ENCODE assay signal across 12 cellular contexts in the genomic region with DNA sequence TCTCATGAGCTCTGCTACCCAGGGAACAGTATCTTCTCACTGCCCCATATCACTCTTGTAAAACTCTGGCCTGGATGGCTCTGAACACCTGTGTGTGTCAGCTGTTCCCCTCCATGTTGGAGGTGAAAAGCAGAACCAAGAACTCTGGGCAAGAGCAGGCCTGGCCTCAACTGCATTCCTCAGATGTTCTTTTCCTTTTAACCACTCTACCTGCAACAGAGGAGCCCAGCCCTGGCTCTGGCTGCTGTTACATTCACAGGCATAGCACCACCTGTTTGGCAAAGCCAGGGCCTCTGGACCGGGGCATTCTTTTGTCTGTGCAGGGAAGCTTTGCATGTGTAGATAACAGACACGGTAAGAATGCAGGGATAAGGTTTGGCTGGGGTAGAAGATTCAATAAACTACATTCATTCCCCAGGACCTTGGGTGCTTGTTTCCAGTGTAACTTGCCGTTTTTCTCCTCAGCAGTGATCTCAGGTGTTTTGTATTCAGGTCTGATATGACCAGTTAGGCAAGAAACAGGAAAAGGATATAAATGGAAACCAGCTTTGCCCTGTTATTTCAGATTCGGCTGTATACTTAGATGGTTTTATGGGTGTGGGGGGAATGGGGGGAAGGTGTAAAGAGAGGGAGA.
DNase-seq lines count a peak whose midpoint lies in the region; ATAC-seq, FAIRE-seq and TF ChIP-seq lines count a peak whose summit lies in the region.
"Had no signal": no experiment of that assay in that cellular context is flagged by ENCODE, and none has a peak within 500 bp of the region (broad histone marks: within the 10 kb centered on the region; RNA-seq: fewer than 3 reads in every experiment).

No MANE protein-coding gene starts in this region.

- intact Hi-C loops in Right ventricle myocardium inferior (cut with DNase I): no loop called here
- intact Hi-C loops in Right ventricle myocardium superior (cut with DNase I): loop anchor here (10.0 kb wide), 1 partner anchor 64 kb away; no protein-coding TSS in a partner anchor
- intact Hi-C loops in activated T-helper 2 cell treated with anti-CD3 and anti-CD28 coated beads, Interferon-gamma antibody, Interleukin-2, Interleukin-4, amounts not matched to agents 10 μg/mL and 5 μg/mL and 100 μg/mL, durations not matched to agents 14 hours and 24 hours and 36 hours (cut with micrococcal nuclease): no loop called here

- H3K4me1 Mint-ChIP-seq in activated T-helper 2 cell treated with anti-CD3 and anti-CD28 coated beads, Interferon-gamma antibody, Interleukin-2, Interleukin-4, amounts not matched to agents 10 μg/mL and 5 μg/mL and 100 μg/mL, durations not matched to agents 14 hours and 24 hours and 36 hours (ENCODE audit: low read depth): peaks cover 43% of the 10 kb centered on the region

- DNase-seq in Right ventricle myocardium inferior (ENCODE audit: missing footprints) (peak; percentile 53), Right ventricle myocardium superior (no peak), upper lobe of left lung (no peak), GM12892 (ENCODE audit: insufficient read length) (no peak), HAP-1 (ENCODE audit: low spot score in 2 of 2) (no peak)
- DNase-seq in activated T-helper 2 cell treated with anti-CD3 and anti-CD28 coated beads, Interferon-gamma antibody, Interleukin-2, Interleukin-4, amounts not matched to agents 10 μg/mL and 5 μg/mL and 100 μg/mL, durations not matched to agents 14 hours and 24 hours and 36 hours (ENCODE audit: low spot score): no peak
- DNase-seq: activated naive CD8-positive, alpha-beta T cell treated with anti-CD3 and anti-CD28 coated beads for 36 hours; erythroblast; NCI-H446 had no signal

- ATAC-seq in Right ventricle myocardium inferior (no peak), Right ventricle myocardium superior (ENCODE audit: poor library complexity) (no peak), HG03103 (IDR thresholded peaks at IDR 0.05; ENCODE audit: low read depth, unreplicated experiment) (peak; percentile 72), esophagus mucosa (peak; percentile 21), upper lobe of left lung (ENCODE audit: low FRiP score in 2 of 2) (no peak)

- H3K4me3 Mint-ChIP-seq in activated T-helper 2 cell treated with anti-CD3 and anti-CD28 coated beads, Interferon-gamma antibody, Interleukin-2, Interleukin-4, amounts not matched to agents 10 μg/mL and 5 μg/mL and 100 μg/mL, durations not matched to agents 14 hours and 24 hours and 36 hours (ENCODE audit: low read depth): no peak overlapping the region
- H3K4me3 Mint-ChIP-seq: activated naive CD8-positive, alpha-beta T cell treated with anti-CD3 and anti-CD28 coated beads for 36 hours had no signal

- in situ Hi-C loops in HAP-1 (cut with MboI; ENCODE audit: low sequenced_read_pairs): no loop called here

- no peaks in the 10 kb centered on the region for H3K9me3 ChIP-seq in upper lobe of left lung
- H3K9me3 ChIP-seq in HAP-1: no peaks in the 10 kb centered on the region

- H3K36me3 ChIP-seq in upper lobe of left lung: no peaks in the 10 kb centered on the region
- H3K36me3 ChIP-seq in HAP-1 (replicated peaks): no peaks in the 10 kb centered on the region

- H3K27me3 Mint-ChIP-seq in activated T-helper 2 cell treated with anti-CD3 and anti-CD28 coated beads, Interferon-gamma antibody, Interleukin-2, Interleukin-4, amounts not matched to agents 10 μg/mL and 5 μg/mL and 100 μg/mL, durations not matched to agents 14 hours and 24 hours and 36 hours (ENCODE audit: low read depth): no peaks in the 10 kb centered on the region
- H3K27me3 Mint-ChIP-seq: activated naive CD8-positive, alpha-beta T cell treated with anti-CD3 and anti-CD28 coated beads for 36 hours had no signal

- TF ChIP-seq EP300 in upper lobe of left lung (IDR thresholded peaks at IDR 0.05): no peak

- no peak overlapping the region for H3K27ac Mint-ChIP-seq in activated T-helper 2 cell treated with anti-CD3 and anti-CD28 coated beads, Interferon-gamma antibody, Interleukin-2, Interleukin-4, amounts not matched to agents 10 μg/mL and 5 μg/mL and 100 μg/mL, durations not matched to agents 14 hours and 24 hours and 36 hours
- H3K27ac Mint-ChIP-seq: activated naive CD8-positive, alpha-beta T cell treated with anti-CD3 and anti-CD28 coated beads for 36 hours had no signal

- H3K27ac ChIP-seq in upper lobe of left lung: peak overlapping the region in 3 of 4 donors; percentile 11 to 93 (median 41)

- H3K9me3 Mint-ChIP-seq in activated T-helper 2 cell treated with anti-CD3 and anti-CD28 coated beads, Interferon-gamma antibody, Interleukin-2, Interleukin-4, amounts not matched to agents 10 μg/mL and 5 μg/mL and 100 μg/mL, durations not matched to agents 14 hours and 24 hours and 36 hours: no peaks in the 10 kb centered on the region
- H3K9me3 Mint-ChIP-seq: activated naive CD8-positive, alpha-beta T cell treated with anti-CD3 and anti-CD28 coated beads for 36 hours had no signal

- TF ChIP-seq CTCF in upper lobe of left lung (IDR thresholded peaks at IDR 0.05): no peak

- TF ChIP-seq POLR2A in upper lobe of left lung (IDR thresholded peaks at IDR 0.05) (no peak), GM12892 (IDR thresholded peaks at IDR 0.05; ENCODE audit: low read depth, low read length) (no peak)

- H3K4me1 ChIP-seq in upper lobe of left lung: peaks cover 54 to 67% (median 65%) of the 10 kb centered on the region in 4 donors
- H3K4me1 ChIP-seq in HAP-1: no peaks in the 10 kb centered on the region; the same call in 1 of the 2 replicates

- H3K27me3 ChIP-seq in upper lobe of left lung: no peaks in the 10 kb centered on the region
- no peaks in the 10 kb centered on the region for H3K27me3 ChIP-seq in HAP-1 (ENCODE audit: low read depth)

- 31 to 39% methylated on average over 4 of the region's 4 CpGs for WGBS in upper lobe of left lung, 2 donors

- H3K4me3 ChIP-seq in upper lobe of left lung (no peak overlapping the region), HAP-1 (no peak overlapping the region)

- FAIRE-seq in GM12892 (lab: Jason Lieb, UNC): no peak
- FAIRE-seq: A204.1 had no signal

- no peaks in the 10 kb centered on the region for H3K36me3 Mint-ChIP-seq in activated T-helper 2 cell treated with anti-CD3 and anti-CD28 coated beads, Interferon-gamma antibody, Interleukin-2, Interleukin-4, amounts not matched to agents 10 μg/mL and 5 μg/mL and 100 μg/mL, durations not matched to agents 14 hours and 24 hours and 36 hours (ENCODE audit: low read depth)
- H3K36me3 Mint-ChIP-seq: activated naive CD8-positive, alpha-beta T cell treated with anti-CD3 and anti-CD28 coated beads for 36 hours had no signal

Comparison
In these comparisons a context has a peak if more than half of its experiments do, and no peak if none do; other contexts are left out.
1. ATAC-seq: peak in HG03103 (single experiment) and esophagus mucosa (single experiment); none in Right ventricle myocardium inferior (single experiment), Right ventricle myocardium superior (single experiment) and upper lobe of left lung (0 of 2).